Comparison of ENCODE assay signal across 16 cellular contexts in genomic region chr6:119459207-119459974, GRCh38.
A peak's percentile ranks its signal among the peaks of the same experiment; 100 is the strongest.
DNase-seq lines count a peak whose midpoint lies in the region; ATAC-seq, FAIRE-seq and TF ChIP-seq lines count a peak whose summit lies in the region.
"Had no signal": no experiment of that assay in that cellular context is flagged by ENCODE, and none has a peak within 500 bp of the region (broad histone marks: within the 10 kb centered on the region; RNA-seq: fewer than 3 reads in every experiment).

No MANE protein-coding gene starts in this region.

- no peak for FAIRE-seq in RCC 7860 (lab: Jason Lieb, UNC)
- FAIRE-seq: TTC549 had no signal

- ATAC-seq in GM19035 (IDR thresholded peaks at IDR 0.05; ENCODE audit: unreplicated experiment) (peak; percentile 74), HG02610 (IDR thresholded peaks at IDR 0.05; ENCODE audit: unreplicated experiment) (peak; percentile 63), HG03432 (IDR thresholded peaks at IDR 0.05; ENCODE audit: unreplicated experiment) (peak; percentile 76)
- ATAC-seq: activated T-helper 17 cell treated with anti-CD3 and anti-CD28 coated beads, Interleukin-2, amount 50 U/mL, for 72 hours; HCT116 had no signal

- H3K4me3 ChIP-seq in foreskin fibroblast (ENCODE audit: low read depth in 1 of 2, low read length in 2 of 2): no peak overlapping the region

- TF ChIP-seq CTCF in foreskin fibroblast (IDR thresholded peaks at IDR 0.05; ENCODE audit: low read depth, low read length): no peak

- DNase-seq in pons (ENCODE audit: low spot score) (peak; percentile 42), GM19240 (ENCODE audit: insufficient read length, low spot score) (no peak), foreskin fibroblast (no peak), RCC 7860 (ENCODE audit: low spot score) (no peak)
- no peak for DNase-seq in activated CD4-positive, alpha-beta T cell treated with anti-CD3 and anti-CD28 coated beads, Interleukin-2, amount 50 U/mL, for 4 hours
- DNase-seq: cortex of kidney, DMS153, head of caudate nucleus, mesendoderm, NCI-H1092 treated with DMSO at 0.1 percent for 48 hours had no signal
